17 cellular contexts compared by ENCODE assay signal in the genomic region with DNA sequence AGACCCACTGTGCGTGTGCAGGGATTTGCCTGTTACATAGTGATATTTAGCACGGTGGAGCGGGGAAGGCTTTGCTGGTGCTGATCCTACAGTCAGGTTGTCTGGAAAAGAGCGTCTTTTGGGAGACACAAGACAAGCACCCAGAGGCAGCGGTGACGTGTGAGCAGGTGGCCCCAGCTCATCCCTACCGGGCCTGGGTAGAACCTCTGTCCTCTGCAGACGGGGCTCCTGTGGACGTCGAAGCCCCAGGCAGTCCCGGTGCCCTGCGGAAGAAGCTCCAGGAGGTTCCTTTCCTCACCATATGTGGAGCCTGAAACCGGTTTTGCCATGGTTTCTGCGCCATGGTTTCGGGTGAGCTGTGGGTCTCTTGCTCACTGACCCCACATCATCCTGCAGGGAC.
DNase-seq lines count a peak whose midpoint lies in the region; ATAC-seq and TF ChIP-seq lines count a peak whose summit lies in the region.
"Had no signal": no experiment of that assay in that cellular context is flagged by ENCODE, and none has a peak within 500 bp of the region (broad histone marks: within the 10 kb centered on the region; RNA-seq: fewer than 3 reads in every experiment).

No MANE protein-coding gene starts in this region.

- TF ChIP-seq CTCF in CD14-positive monocyte (IDR thresholded peaks at IDR 0.05) (no peak), glutamatergic neuron (IDR thresholded peaks at IDR 0.05; ENCODE audit: partially characterized antibody, unreplicated experiment) (no peak), osteoblast (IDR thresholded peaks at IDR 0.05; ENCODE audit: extremely low read depth, low read depth, low read length) (no peak), upper lobe of right lung (IDR thresholded peaks at IDR 0.05) (no peak)

- no peaks in the 10 kb centered on the region for H4K20me1 ChIP-seq in osteoblast (ENCODE audit: insufficient read depth, low read length)

- no peaks in the 10 kb centered on the region for H3K9me3 ChIP-seq in osteoblast (ENCODE audit: low read depth, low read length)
- no peaks in the 10 kb centered on the region for H3K9me3 ChIP-seq in upper lobe of right lung
- H3K9me3 ChIP-seq: A549 had no signal

- no peaks in the 10 kb centered on the region for H3K27me3 ChIP-seq in osteoblast (ENCODE audit: insufficient read depth, low read length)
- H3K27me3 ChIP-seq in upper lobe of right lung = no peaks in the 10 kb centered on the region

- intact Hi-C loops in CD14-positive monocyte (cut with micrococcal nuclease) = no loop called here
- intact Hi-C loops in upper lobe of right lung (cut with DNase I) = no loop called here

- H3K36me3 Mint-ChIP-seq in CD14-positive monocyte (no peaks in the 10 kb centered on the region), glutamatergic neuron (ENCODE audit: unreplicated experiment) (no peaks in the 10 kb centered on the region)
- H3K36me3 Mint-ChIP-seq in natural killer cell treated with Interleukin-12 subunit alpha and Interleukin-12 subunit beta and Interleukin-15 and Interleukin-18, amount 100 ng/mL, for 72 hours = no peaks in the 10 kb centered on the region
- H3K36me3 Mint-ChIP-seq: CD4-positive, alpha-beta memory T cell had no signal

- H3K27ac Mint-ChIP-seq in CD14-positive monocyte (no peak overlapping the region), glutamatergic neuron (ENCODE audit: unreplicated experiment) (peak overlapping the region; percentile 41)
- no peak overlapping the region for H3K27ac Mint-ChIP-seq in natural killer cell treated with Interleukin-12 subunit alpha and Interleukin-12 subunit beta and Interleukin-15 and Interleukin-18, amount 100 ng/mL, for 72 hours
- H3K27ac Mint-ChIP-seq: CD4-positive, alpha-beta memory T cell had no signal

- H3K4me3 ChIP-seq in osteoblast (ENCODE audit: insufficient read depth, low read length) (no peak overlapping the region), upper lobe of right lung (no peak overlapping the region)
- H3K4me3 ChIP-seq: A549 had no signal

- H3K36me3 ChIP-seq in osteoblast (ENCODE audit: insufficient read depth, low read length) = no peaks in the 10 kb centered on the region
- H3K36me3 ChIP-seq in upper lobe of right lung = no peaks in the 10 kb centered on the region

- no peak for ATAC-seq in upper lobe of right lung
- no peak for ATAC-seq in natural killer cell treated with Interleukin-12 subunit alpha and Interleukin-12 subunit beta and Interleukin-15 and Interleukin-18, amount 100 ng/mL, for 72 hours
- ATAC-seq: A549 had no signal

- no peak overlapping the region for H3K4me2 ChIP-seq in osteoblast (ENCODE audit: insufficient read depth, low read length)
- H3K4me2 ChIP-seq: A549 had no signal

- H2AFZ ChIP-seq in osteoblast (ENCODE audit: low read length) = no peak overlapping the region

- H3K4me1 Mint-ChIP-seq in CD14-positive monocyte (no peaks in the 10 kb centered on the region), glutamatergic neuron (ENCODE audit: low read depth, unreplicated experiment) (peaks cover 25% of the 10 kb centered on the region)
- H3K4me1 Mint-ChIP-seq in natural killer cell treated with Interleukin-12 subunit alpha and Interleukin-12 subunit beta and Interleukin-15 and Interleukin-18, amount 100 ng/mL, for 72 hours (ENCODE audit: low read depth in 2 of 2) = no peaks in the 10 kb centered on the region
- H3K4me1 Mint-ChIP-seq: CD4-positive, alpha-beta memory T cell had no signal

- peaks cover 1 to 4% (median 3%) of the 10 kb centered on the region in 3 donors for H3K27me3 Mint-ChIP-seq in CD14-positive monocyte (ENCODE audit: low read depth in 3 of 3)
- H3K27me3 Mint-ChIP-seq in glutamatergic neuron (ENCODE audit: unreplicated experiment) = peaks cover 5% of the 10 kb centered on the region
- peaks cover 14% of the 10 kb centered on the region in 2 donors for H3K27me3 Mint-ChIP-seq in natural killer cell treated with Interleukin-12 subunit alpha and Interleukin-12 subunit beta and Interleukin-15 and Interleukin-18, amount 100 ng/mL, for 72 hours

- H3K27ac ChIP-seq in osteoblast (ENCODE audit: low read depth, low read length) (no peak overlapping the region), upper lobe of right lung (no peak overlapping the region)
- H3K27ac ChIP-seq: 22Rv1, A549, C4-2B had no signal

- H3K4me1 ChIP-seq in osteoblast (ENCODE audit: insufficient read depth, low read length) = no peaks in the 10 kb centered on the region
- peaks cover 8% of the 10 kb centered on the region for H3K4me1 ChIP-seq in upper lobe of right lung
- H3K4me1 ChIP-seq: A549 had no signal

- peaks cover 0 to 3% (median 0%) of the 10 kb centered on the region in 7 donors for H3K9me3 Mint-ChIP-seq in CD14-positive monocyte
- H3K9me3 Mint-ChIP-seq in glutamatergic neuron (ENCODE audit: unreplicated experiment) = peaks cover 2% of the 10 kb centered on the region
- no peaks in the 10 kb centered on the region for H3K9me3 Mint-ChIP-seq in natural killer cell treated with Interleukin-12 subunit alpha and Interleukin-12 subunit beta and Interleukin-15 and Interleukin-18, amount 100 ng/mL, for 72 hours
- H3K9me3 Mint-ChIP-seq: CD4-positive, alpha-beta memory T cell had no signal

- no peak overlapping the region for H3K4me3 Mint-ChIP-seq in CD14-positive monocyte
- no peak overlapping the region for H3K4me3 Mint-ChIP-seq in glutamatergic neuron (ENCODE audit: unreplicated experiment)
- no peak overlapping the region for H3K4me3 Mint-ChIP-seq in natural killer cell treated with Interleukin-12 subunit alpha and Interleukin-12 subunit beta and Interleukin-15 and Interleukin-18, amount 100 ng/mL, for 72 hours
- H3K4me3 Mint-ChIP-seq: CD4-positive, alpha-beta memory T cell had no signal

- H3K79me2 ChIP-seq in osteoblast (ENCODE audit: insufficient read depth, low read length) = no peaks in the 10 kb centered on the region

- DNase-seq in CD14-positive monocyte (ENCODE audit: low spot score) (peak; percentile 38), glutamatergic neuron (no peak), osteoblast (ENCODE audit: insufficient read length, low spot score, missing footprints) (peak; percentile 17), upper lobe of right lung (peak; percentile 54), NCI-H2029 treated with DMSO at 0.1 percent for 48 hours (lab: John Stamatoyannopoulos, UW) (no peak), HCEC 1CT (no peak)
- DNase-seq in natural killer cell treated with Interleukin-12 subunit alpha and Interleukin-12 subunit beta and Interleukin-15 and Interleukin-18, amount 100 ng/mL, for 72 hours (ENCODE audit: low spot score) = no peak
- DNase-seq: AML-193; CD4-positive, alpha-beta memory T cell; DMS153; DMS79; GDM1; GOT3; H7 had no signal

Comparison
In these comparisons a context has a peak if more than half of its experiments do, and no peak if none do; other contexts are left out.
1. DNase-seq: peak in CD14-positive monocyte (single experiment), osteoblast (single experiment) and upper lobe of right lung (single experiment); none in glutamatergic neuron (single experiment), natural killer cell treated with Interleukin-12 subunit alpha and Interleukin-12 subunit beta and Interleukin-15 and Interleukin-18, amount 100 ng/mL, for 72 hours (single experiment), NCI-H2029 treated with DMSO at 0.1 percent for 48 hours (single experiment) and HCEC 1CT (single experiment).